26 cellular contexts compared by ENCODE assay signal in genomic region chr4:98905834-98906233, GRCh38. TPM values are rescaled to one million over a fixed set of nuclear protein-coding genes. Genes with fewer than 3 reads are reported as not detected.
DNase-seq lines count a peak whose midpoint lies in the region; ATAC-seq and TF ChIP-seq lines count a peak whose summit lies in the region.
"Had no signal": no experiment of that assay in that cellular context is flagged by ENCODE, and none has a peak within 500 bp of the region (broad histone marks: within the 10 kb centered on the region; RNA-seq: fewer than 3 reads in every experiment).

No MANE protein-coding gene starts in this region.

- no peaks in the 10 kb centered on the region for H3K9me3 Mint-ChIP-seq in chondrocyte (ENCODE audit: low read depth)
- H3K9me3 Mint-ChIP-seq in osteocyte (ENCODE audit: unreplicated experiment) = no peaks in the 10 kb centered on the region
- H3K9me3 Mint-ChIP-seq: activated naive CD4-positive, alpha-beta T cell treated with anti-CD3 and anti-CD28 coated beads, Interleukin-2, amount 50 U/mL, for 72 hours; activated T-helper 1 cell treated with anti-CD3 and anti-CD28 coated beads, Interleukin-12 subunit alpha, Interleukin-12 subunit beta, Interleukin-2, Interleukin-4 antibody, amounts not matched to agents 30 ng/mL and 10 ng/mL and 1 ng/mL, durations not matched to agents 14 hours and 24 hours and 36 hours; dendritic cell treated with granulocyte-macrophage colony-stimulating factor and Interleukin-4, amounts not matched to agents 40 ng/mL and 50 ng/mL, for 4 days; nephron; stimulated activated memory B cell treated with anti-CD40 and anti-IgM and Interleukin-4, amounts not matched to agents 10 μg/mL and 1 μg/mL and 100 μg/mL, for 72 hours had no signal

- no peak for TF ChIP-seq EP300 in SK-N-SH (IDR thresholded peaks at IDR 0.05; ENCODE audit: borderline replicate concordance in 1 of 2, low read depth in 1 of 2, low read length in 1 of 2)

- DNase-seq in EH (ENCODE audit: low read depth) (peak; percentile 58), SK-N-SH (no peak), chondrocyte (ENCODE audit: low spot score) (no peak), osteocyte (ENCODE audit: extremely low spot score, unreplicated experiment) (no peak), OCI-LY7 (ENCODE audit: low spot score) (no peak)
- DNase-seq: activated CD4-positive, alpha-beta T cell treated with anti-CD3 and anti-CD28 coated beads for 48 hours; DND-41; GOT3; head of caudate nucleus; midbrain; NCI-H1092 treated with DMSO at 0.1 percent for 48 hours; NCI-H2029; NCI-H446; sigmoid colon; T-helper 1 cell; testis had no signal

- intact Hi-C loops in OCI-LY7 (cut with micrococcal nuclease; ENCODE audit: unreplicated experiment) = no loop called here

- peaks cover 3% of the 10 kb centered on the region for H3F3A ChIP-seq in SK-N-SH (replicated peaks; ENCODE audit: insufficient read depth)

- H4K20me1 ChIP-seq in SK-N-SH (ENCODE audit: insufficient read depth) (peaks cover 68% of the 10 kb centered on the region), OCI-LY7 (ENCODE audit: insufficient read depth, low read length) (peaks cover 66% of the 10 kb centered on the region)

- H3K4me3 ChIP-seq in SK-N-SH (ENCODE audit: low read depth in 2 of 2, low read length in 1 of 2) = no peak overlapping the region
- no peak overlapping the region for H3K4me3 ChIP-seq in OCI-LY7 (ENCODE audit: low read depth, low read length, poor library complexity, severe bottlenecking)
- H3K4me3 ChIP-seq: sigmoid colon, testis, vagina had no signal

- TF ChIP-seq CTCF in SK-N-SH (IDR thresholded peaks at IDR 0.05) (no peak), chondrocyte (IDR thresholded peaks at IDR 0.05) (no peak), osteocyte (IDR thresholded peaks at IDR 0.05) (no peak), OCI-LY7 (conservative IDR thresholded peaks at IDR 0.05; ENCODE audit: low read length) (no peak)

- POLR2A ChIA-PET in SK-N-SH (lab: Yijun Ruan, JAX) (no interaction called here), OCI-LY7 (lab: Charles Lee) (interaction anchor here (0.6 to 0.7 kb wide), 2 partner anchors 17 to 20 kb away, joined by 3 read pairs; no protein-coding TSS in a partner anchor)

- no peaks in the 10 kb centered on the region for H3K27me3 ChIP-seq in SK-N-SH (ENCODE audit: insufficient read depth)
- H3K27me3 ChIP-seq: sigmoid colon, testis, vagina had no signal

- peaks cover 61% of the 10 kb centered on the region for H3K4me1 Mint-ChIP-seq in chondrocyte (ENCODE audit: low read depth)
- H3K4me1 Mint-ChIP-seq in osteocyte (ENCODE audit: unreplicated experiment) = peaks cover 41% of the 10 kb centered on the region

- H3K9me3 ChIP-seq in SK-N-SH = no peaks in the 10 kb centered on the region
- no peaks in the 10 kb centered on the region for H3K9me3 ChIP-seq in OCI-LY7 (ENCODE audit: low read length)
- H3K9me3 ChIP-seq: sigmoid colon, testis, vagina had no signal

- H3K4me2 ChIP-seq in SK-N-SH (no peak overlapping the region), OCI-LY7 (ENCODE audit: low read length) (no peak overlapping the region)

- H3K9ac ChIP-seq in SK-N-SH = no peak overlapping the region

- ATAC-seq in HG02852 (IDR thresholded peaks at IDR 0.05; ENCODE audit: unreplicated experiment) (no peak), HG03521 (IDR thresholded peaks at IDR 0.05; ENCODE audit: unreplicated experiment) (no peak)
- ATAC-seq: left lobe of liver; Panc1; stimulated activated memory B cell treated with anti-CD40 and anti-IgM and Interleukin-4, amounts not matched to agents 10 μg/mL and 1 μg/mL and 100 μg/mL, for 72 hours had no signal

- peaks cover 100% of the 10 kb centered on the region for H3K79me2 ChIP-seq in SK-N-SH (ENCODE audit: insufficient read depth)
- peaks cover 100% of the 10 kb centered on the region for H3K79me2 ChIP-seq in OCI-LY7 (ENCODE audit: insufficient read depth, low read depth, low read length)

- H3K36me3 ChIP-seq in SK-N-SH (replicated peaks in 1 of 2; ENCODE audit: control insufficient read depth in 1 of 2, insufficient read depth in 2 of 2, low read length in 1 of 2) = peaks cover 6 to 27% of the 10 kb centered on the region in 2 experiments
- peaks cover 99% of the 10 kb centered on the region for H3K36me3 ChIP-seq in OCI-LY7 (ENCODE audit: insufficient read depth, low read length)

- H3K27ac Mint-ChIP-seq in chondrocyte (ENCODE audit: unreplicated experiment) = peak overlapping the region; percentile 83
- peak overlapping the region; percentile 33 for H3K27ac Mint-ChIP-seq in osteocyte (ENCODE audit: unreplicated experiment)
- H3K27ac Mint-ChIP-seq: activated T-helper 1 cell treated with anti-CD3 and anti-CD28 coated beads, Interleukin-12 subunit alpha, Interleukin-12 subunit beta, Interleukin-2, Interleukin-4 antibody, amounts not matched to agents 30 ng/mL and 10 ng/mL and 1 ng/mL, durations not matched to agents 14 hours and 24 hours and 36 hours; dendritic cell treated with granulocyte-macrophage colony-stimulating factor and Interleukin-4, amounts not matched to agents 40 ng/mL and 50 ng/mL, for 4 days; nephron; stimulated activated memory B cell treated with anti-CD40 and anti-IgM and Interleukin-4, amounts not matched to agents 10 μg/mL and 1 μg/mL and 100 μg/mL, for 72 hours had no signal

- H3K4me1 ChIP-seq in SK-N-SH (ENCODE audit: control insufficient read depth in 1 of 2, insufficient read depth in 2 of 2, low read depth in 1 of 2, low read length in 1 of 2) = peaks cover 4 to 25% of the 10 kb centered on the region in 2 experiments; a peak in 3 of 4 replicates
- peaks cover 22% of the 10 kb centered on the region for H3K4me1 ChIP-seq in OCI-LY7 (ENCODE audit: insufficient read depth, low read length, poor library complexity, severe bottlenecking)
- H3K4me1 ChIP-seq: testis had no signal

- no peak overlapping the region for H2AFZ ChIP-seq in SK-N-SH (ENCODE audit: low read depth)
- H2AFZ ChIP-seq in OCI-LY7 (ENCODE audit: low read length) = no peak overlapping the region

- TF ChIP-seq RAD21 in SK-N-SH (IDR thresholded peaks at IDR 0.05; ENCODE audit: low read length) = no peak

- no TSS peak for BruUV-seq in OCI-LY7 (replicated peaks; lab: Mats Ljungman, UMichigan)

- CTCF ChIA-PET in SK-N-SH (lab: Yijun Ruan, JAX) (no interaction called here), OCI-LY7 (lab: Charles Lee; ENCODE audit: unreplicated experiment) (no interaction called here)

- no peak overlapping the region for H3K4me3 Mint-ChIP-seq in chondrocyte (ENCODE audit: unreplicated experiment)
- H3K4me3 Mint-ChIP-seq in osteocyte (ENCODE audit: unreplicated experiment) = no peak overlapping the region
- H3K4me3 Mint-ChIP-seq: activated T-helper 1 cell treated with anti-CD3 and anti-CD28 coated beads, Interleukin-12 subunit alpha, Interleukin-12 subunit beta, Interleukin-2, Interleukin-4 antibody, amounts not matched to agents 30 ng/mL and 10 ng/mL and 1 ng/mL, durations not matched to agents 14 hours and 24 hours and 36 hours; dendritic cell treated with granulocyte-macrophage colony-stimulating factor and Interleukin-4, amounts not matched to agents 40 ng/mL and 50 ng/mL, for 4 days; nephron; stimulated activated memory B cell treated with anti-CD40 and anti-IgM and Interleukin-4, amounts not matched to agents 10 μg/mL and 1 μg/mL and 100 μg/mL, for 72 hours had no signal

- H3K9me2 ChIP-seq in SK-N-SH (no peaks in the 10 kb centered on the region), OCI-LY7 (ENCODE audit: insufficient read depth, low read length) (no peaks in the 10 kb centered on the region)

- H3K36me3 Mint-ChIP-seq in chondrocyte (ENCODE audit: low read depth) = peaks cover 6% of the 10 kb centered on the region
- peaks cover 8% of the 10 kb centered on the region for H3K36me3 Mint-ChIP-seq in osteocyte (ENCODE audit: unreplicated experiment)

- H3K27me3 Mint-ChIP-seq in chondrocyte (ENCODE audit: low read depth) (no peaks in the 10 kb centered on the region), osteocyte (ENCODE audit: unreplicated experiment) (no peaks in the 10 kb centered on the region)
- H3K27me3 Mint-ChIP-seq: dendritic cell treated with granulocyte-macrophage colony-stimulating factor and Interleukin-4, amounts not matched to agents 40 ng/mL and 50 ng/mL, for 4 days; stimulated activated memory B cell treated with anti-CD40 and anti-IgM and Interleukin-4, amounts not matched to agents 10 μg/mL and 1 μg/mL and 100 μg/mL, for 72 hours had no signal

- H3K27ac ChIP-seq in SK-N-SH (ENCODE audit: low read depth in 2 of 2, low read length in 1 of 2) = peak overlapping the region in 1 of 2 experiments; percentile 54; a peak in 2 of 4 replicates
- no peak overlapping the region for H3K27ac ChIP-seq in OCI-LY7 (ENCODE audit: low read depth, low read length, poor library complexity, severe bottlenecking)
- H3K27ac ChIP-seq: sigmoid colon, testis, vagina had no signal

TF ChIP-seq in SK-N-SH, 30 proteins besides CTCF, POLR2A, EP300 and RAD21:
- 0 out of 2 replicates have a peak, but pooled peaks have one; percentile 12 for TF ChIP-seq JUND (IDR thresholded peaks at IDR 0.05)
- no peak for TF ChIP-seq NRF1 (IDR thresholded peaks at IDR 0.05; ENCODE audit: low read depth, low read length)
- peak; percentile 6; the same call in 1 of the 2 replicates for TF ChIP-seq FOSL2 (IDR thresholded peaks at IDR 0.05; ENCODE audit: borderline replicate concordance, low read depth)
- no peak for TF ChIP-seq YY1 (IDR thresholded peaks at IDR 0.05; ENCODE audit: low read depth)

RNA-seq across cellular contexts. Expression of gene EIF4E, which starts 23.1 kb away (rescaled TPM):
- polyA plus RNA-seq in SK-N-SH (2012; rRNA removed) = 59.8 and 67.6 TPM in 2 replicates
- polyA plus RNA-seq in SK-N-SH (2012; cell fraction: cytosol; rRNA removed) = 101 and 141 TPM in 2 replicates
- polyA plus RNA-seq in SK-N-SH (2012; cell fraction: nucleus; rRNA removed) = 19.5 and 38.9 TPM in 2 replicates
- total RNA-seq in chondrocyte (66.1 to 79.6 TPM (median 68.8 TPM) in 3 replicates), osteocyte (60.6 and 64.6 TPM in 2 replicates), OCI-LY7 (2022) (143 and 160 TPM in 2 replicates)
- total RNA-seq in OCI-LY7 (2014; rRNA removed; shearing (Covaris generic)) = 136 and 152 TPM in 2 replicates
